In genomic region chr5:142838845-142839244, GRCh38 we compare ENCODE assay signal across 18 cellular contexts.
"Had no signal": no experiment of that assay in that cellular context is flagged by ENCODE, and none has a peak within 500 bp of the region (broad histone marks: within the 10 kb centered on the region; RNA-seq: fewer than 3 reads in every experiment).

No MANE protein-coding gene starts in this region.

- DNase-seq: activated B cell treated with CpG ODN at 0.5 μM for 24 hours; activated CD4-positive, alpha-beta T cell treated with anti-CD3 and anti-CD28 coated beads for 4 hours; activated CD4-positive, alpha-beta T cell treated with anti-CD3 and anti-CD28 coated beads, Interleukin-2, amount 50 U/mL, for 48 hours; activated CD8-positive, alpha-beta memory T cell treated with anti-CD3 and anti-CD28 coated beads, Interleukin-2, amount 50 U/mL, for 48 hours; activated naive CD4-positive, alpha-beta T cell treated with Interleukin-2 at 50 U/mL for 16 hours; activated naive CD8-positive, alpha-beta T cell treated with anti-CD3 and anti-CD28 coated beads for 36 hours; activated T-cell treated with anti-CD3 and anti-CD28 coated beads, Interleukin-2, amount 50 U/mL, for 4 hours; amniotic stem cell; cerebellar nuclear complex; kidney; naive thymus-derived CD8-positive, alpha-beta T cell; retina; stimulated activated naive CD8-positive, alpha-beta T cell treated with anti-CD3 and anti-CD28 coated beads, Interleukin-15, amount 100 ng/mL, for 72 hours had no signal

- H3K36me3 ChIP-seq: neural progenitor cell had no signal

- H3K27me3 ChIP-seq: neural progenitor cell, testis had no signal

- H3K9ac ChIP-seq: neural progenitor cell had no signal

- H3K27ac ChIP-seq: epithelial cell of prostate, neural progenitor cell had no signal

- H3K4me3 ChIP-seq: lung, neural progenitor cell, testis had no signal

- ATAC-seq: activated T-cell treated with anti-CD3 and anti-CD28 coated beads, Interleukin-2, amount 50 U/mL, for 4 hours; naive thymus-derived CD8-positive, alpha-beta T cell; stimulated activated effector memory CD8-positive, alpha-beta T cell treated with anti-CD3 and anti-CD28 coated beads, Interleukin-12 subunit alpha, Interleukin-12 subunit beta, amount 100 ng/mL, for 72 hours; stimulated activated naive CD8-positive, alpha-beta T cell treated with anti-CD3 and anti-CD28 coated beads, Interleukin-15, amount 100 ng/mL, for 72 hours had no signal

- H3K9me3 ChIP-seq: testis had no signal
